Comparison of ENCODE assay signal across 26 cellular contexts in genomic region chr4:8655411-8656184, GRCh38.
"Had no signal": no experiment of that assay in that cellular context is flagged by ENCODE, and none has a peak within 500 bp of the region (broad histone marks: within the 10 kb centered on the region; RNA-seq: fewer than 3 reads in every experiment).

No MANE protein-coding gene starts in this region.

- H3K27me3 ChIP-seq: hepatocyte, right lobe of liver had no signal

- H3K36me3 ChIP-seq: right lobe of liver, suprapubic skin, transverse colon had no signal

- H3K79me2 ChIP-seq: hepatocyte had no signal

- H3K9me3 Mint-ChIP-seq: dendritic cell treated with granulocyte-macrophage colony-stimulating factor and Interleukin-4, amounts not matched to agents 40 ng/mL and 50 ng/mL, for 4 days had no signal

- H3K36me3 Mint-ChIP-seq: memory B cell; stimulated activated effector memory CD8-positive, alpha-beta T cell treated with anti-CD3 and anti-CD28 coated beads, Interleukin-12 subunit alpha, Interleukin-12 subunit beta, amount 100 ng/mL, for 72 hours; T-cell had no signal

- H3K27ac Mint-ChIP-seq: activated B cell treated with CpG ODN at 0.5 μM for 24 hours; activated CD4-positive, alpha-beta T cell treated with anti-CD3 and anti-CD28 coated beads for 36 hours; activated T-cell treated with anti-CD3 and anti-CD28 coated beads, Interleukin-2, amount 50 U/mL, for 24 hours; activated T-helper 2 cell treated with anti-CD3 and anti-CD28 coated beads, Interferon-gamma antibody, Interleukin-2, Interleukin-4, amounts not matched to agents 10 μg/mL and 5 μg/mL and 100 μg/mL, durations not matched to agents 14 hours and 24 hours and 36 hours; dendritic cell treated with granulocyte-macrophage colony-stimulating factor and Interleukin-4, amounts not matched to agents 40 ng/mL and 50 ng/mL, for 4 days; memory B cell; nephron; stimulated activated effector memory CD8-positive, alpha-beta T cell treated with anti-CD3 and anti-CD28 coated beads, Interleukin-12 subunit alpha, Interleukin-12 subunit beta, amount 100 ng/mL, for 72 hours; T-cell; T-helper 2 cell treated with Interferon-gamma antibody and Interleukin-4, amounts not matched to agents 5 μg/mL and 100 μg/mL, for 36 hours had no signal

- DNase-seq: activated B cell treated with CpG ODN at 0.5 μM for 24 hours; activated CD4-positive, alpha-beta T cell treated with anti-CD3 and anti-CD28 coated beads for 36 hours; activated CD4-positive, alpha-beta T cell treated with anti-CD3 and anti-CD28 coated beads, Interleukin-2, amount 50 U/mL, for 4 hours; activated CD8-positive, alpha-beta memory T cell treated with anti-CD3 and anti-CD28 coated beads for 24 hours; activated CD8-positive, alpha-beta memory T cell treated with anti-CD3 and anti-CD28 coated beads, Interleukin-2, amount 50 U/mL, for 4 hours; activated naive CD4-positive, alpha-beta T cell treated with Interleukin-2 at 50 U/mL for 16 hours; activated T-cell treated with anti-CD3 and anti-CD28 coated beads, Interleukin-2, amount 50 U/mL, for 24 hours; amygdala; effector memory CD4-positive, alpha-beta T cell; glutamatergic neuron; nucleus accumbens; small intestine; stimulated activated naive CD8-positive, alpha-beta T cell treated with anti-CD3 and anti-CD28 coated beads, Interleukin-15, amount 100 ng/mL, for 72 hours; T-cell; transverse colon had no signal

- H3K27ac ChIP-seq: hepatocyte, right lobe of liver, suprapubic skin, transverse colon had no signal

- H3K4me1 Mint-ChIP-seq: activated B cell treated with CpG ODN at 0.5 μM for 24 hours; activated CD4-positive, alpha-beta T cell treated with anti-CD3 and anti-CD28 coated beads for 36 hours; memory B cell; nephron; stimulated activated effector memory CD8-positive, alpha-beta T cell treated with anti-CD3 and anti-CD28 coated beads, Interleukin-12 subunit alpha, Interleukin-12 subunit beta, amount 100 ng/mL, for 72 hours; stimulated activated naive CD8-positive, alpha-beta T cell treated with anti-CD3 and anti-CD28 coated beads, Interleukin-15, amount 100 ng/mL, for 72 hours; T-cell had no signal

- H3K9me3 ChIP-seq: right lobe of liver, suprapubic skin, transverse colon had no signal

- H3K4me3 ChIP-seq: hepatocyte, right lobe of liver, suprapubic skin, transverse colon had no signal

- H3K4me2 ChIP-seq: hepatocyte had no signal

- ATAC-seq: activated CD4-positive, alpha-beta T cell treated with anti-CD3 and anti-CD28 coated beads for 36 hours; esophagus mucosa; right lobe of liver; SK-N-SH treated with all-trans-retinoic acid at 6 μM for 48 hours; stimulated activated effector memory CD8-positive, alpha-beta T cell treated with anti-CD3 and anti-CD28 coated beads, Interleukin-12 subunit alpha, Interleukin-12 subunit beta, amount 100 ng/mL, for 72 hours; stimulated activated naive CD8-positive, alpha-beta T cell treated with anti-CD3 and anti-CD28 coated beads, Interleukin-15, amount 100 ng/mL, for 72 hours; T-cell had no signal

- H3K4me1 ChIP-seq: right lobe of liver, suprapubic skin, transverse colon had no signal

- H3K4me3 Mint-ChIP-seq: activated B cell treated with CpG ODN at 0.5 μM for 24 hours; activated CD4-positive, alpha-beta T cell treated with anti-CD3 and anti-CD28 coated beads for 36 hours; activated T-cell treated with anti-CD3 and anti-CD28 coated beads, Interleukin-2, amount 50 U/mL, for 24 hours; dendritic cell treated with granulocyte-macrophage colony-stimulating factor and Interleukin-4, amounts not matched to agents 40 ng/mL and 50 ng/mL, for 4 days; memory B cell; nephron; stimulated activated effector memory CD8-positive, alpha-beta T cell treated with anti-CD3 and anti-CD28 coated beads, Interleukin-12 subunit alpha, Interleukin-12 subunit beta, amount 100 ng/mL, for 72 hours; stimulated activated naive CD8-positive, alpha-beta T cell treated with anti-CD3 and anti-CD28 coated beads, Interleukin-15, amount 100 ng/mL, for 72 hours; T-cell; T-helper 2 cell treated with Interferon-gamma antibody and Interleukin-4, amounts not matched to agents 5 μg/mL and 100 μg/mL, for 36 hours had no signal

- H3K27me3 Mint-ChIP-seq: dendritic cell treated with granulocyte-macrophage colony-stimulating factor and Interleukin-4, amounts not matched to agents 40 ng/mL and 50 ng/mL, for 4 days had no signal

- H2AFZ ChIP-seq: hepatocyte had no signal
